In genomic region chr9:2242778-2243395, GRCh38 we compare ENCODE assay signal across 8 cellular contexts.
A peak's percentile ranks its signal among the peaks of the same experiment; 100 is the strongest.
DNase-seq lines count a peak whose midpoint lies in the region; ATAC-seq, FAIRE-seq and TF ChIP-seq lines count a peak whose summit lies in the region.

No MANE protein-coding gene starts in this region.

- FAIRE-seq in GM12891 (lab: Jason Lieb, UNC) (peak; percentile 59), GM19239 (lab: Jason Lieb, UNC) (no peak)

- TF ChIP-seq CTCF in fibroblast of lung (conservative IDR thresholded peaks at IDR 0.05 in 1 of 2, IDR thresholded peaks at IDR 0.05 in 1 of 2; ENCODE audit: low read depth in 1 of 2, low read length in 2 of 2) = no peak
- TF ChIP-seq CTCF in progenitor cell of endocrine pancreas (IDR thresholded peaks at IDR 0.05; ENCODE audit: unreplicated experiment) = no peak

- no peaks in the 10 kb centered on the region for H3K27me3 ChIP-seq in fibroblast of lung (ENCODE audit: control insufficient read depth, insufficient read depth, low read length)

- H3K27me3 Mint-ChIP-seq in progenitor cell of endocrine pancreas = peaks cover 11% of the 10 kb centered on the region

- H3K9me3 ChIP-seq in fibroblast of lung (ENCODE audit: control insufficient read depth, insufficient read depth, low read depth, low read length) = no peaks in the 10 kb centered on the region

- peak overlapping the region; percentile 100 for H3K4me2 ChIP-seq in fibroblast of lung (ENCODE audit: extremely low read depth, insufficient read depth, low read length)

- peak overlapping the region; percentile 75 for H3K27ac Mint-ChIP-seq in progenitor cell of endocrine pancreas

- no peaks in the 10 kb centered on the region for H3K36me3 ChIP-seq in fibroblast of lung (ENCODE audit: control insufficient read depth, insufficient read depth, low read length)

- H3K9ac ChIP-seq in fibroblast of lung (ENCODE audit: insufficient read depth, low read length) = no peak overlapping the region

- H3K4me1 ChIP-seq in fibroblast of lung (ENCODE audit: control insufficient read depth, extremely low read depth, insufficient read depth, low read length) = no peaks in the 10 kb centered on the region

- no peaks in the 10 kb centered on the region for H4K20me1 ChIP-seq in fibroblast of lung (ENCODE audit: control insufficient read depth, extremely low read depth, insufficient read depth, low read length)

- ATAC-seq in GM21515 (IDR thresholded peaks at IDR 0.05; ENCODE audit: unreplicated experiment) (no peak), HG02981 (IDR thresholded peaks at IDR 0.05; ENCODE audit: unreplicated experiment) (no peak)

- H3K79me2 ChIP-seq in fibroblast of lung (ENCODE audit: control insufficient read depth, insufficient read depth, low read length) = no peaks in the 10 kb centered on the region

- peaks cover 4% of the 10 kb centered on the region for H3K9me3 Mint-ChIP-seq in progenitor cell of endocrine pancreas (ENCODE audit: low read depth)

- peak overlapping the region; percentile 86 for H3K4me3 Mint-ChIP-seq in progenitor cell of endocrine pancreas (ENCODE audit: low read depth)

- peak overlapping the region; percentile 99 for H2AFZ ChIP-seq in fibroblast of lung (ENCODE audit: low read length)

- no peak overlapping the region for H3K27ac ChIP-seq in fibroblast of lung (ENCODE audit: insufficient read depth, low read length)

- no peak for DNase-seq in GM12891 (ENCODE audit: insufficient read length, low spot score)
- peak; percentile 61 for DNase-seq in SHP77 treated with DMSO at 0.1 percent for 48 hours (lab: John Stamatoyannopoulos, UW)
- peak in 1 of 2 donors; percentile 33 for DNase-seq in fibroblast of lung (ENCODE audit: low read depth in 2 of 2)
- DNase-seq in progenitor cell of endocrine pancreas (ENCODE audit: low spot score, unreplicated experiment) = no peak
- DNase-seq in UCSD-AML1 (lab: John Stamatoyannopoulos, UW; ENCODE audit: unreplicated experiment) = no peak
- DNase-seq in GM19239 (ENCODE audit: insufficient read length, low spot score) = no peak

- H3K36me3 Mint-ChIP-seq in progenitor cell of endocrine pancreas (ENCODE audit: insufficient read depth) = no peaks in the 10 kb centered on the region

- TF ChIP-seq POLR2A in GM12891 (IDR thresholded peaks at IDR 0.05; ENCODE audit: low read depth, low read length) = no peak

- peaks cover 15% of the 10 kb centered on the region for H3K4me1 Mint-ChIP-seq in progenitor cell of endocrine pancreas (ENCODE audit: low read depth)

- H3K4me3 ChIP-seq in fibroblast of lung (replicated peaks in 1 of 4; ENCODE audit: control extremely low read depth in 1 of 4, insufficient read depth in 1 of 4, low read depth in 3 of 4, low read length in 4 of 4) = peak overlapping the region; percentile 49 to 86 (median 69)

TF ChIP-seq in GM12891, 5 proteins besides CTCF, POLR2A, EP300 and RAD21:
- TF ChIP-seq PAX5 (IDR thresholded peaks at IDR 0.05; ENCODE audit: insufficient read depth, low read length, severe bottlenecking) = no peak
- TF ChIP-seq TAF1 (IDR thresholded peaks at IDR 0.05; ENCODE audit: low read depth, low read length) = no peak
- no peak for TF ChIP-seq SPI1 (IDR thresholded peaks at IDR 0.05; ENCODE audit: low read depth, low read length)
- no peak for TF ChIP-seq POLR2AphosphoS5 (IDR thresholded peaks at IDR 0.05; ENCODE audit: low read depth, low read length)
- no peak for TF ChIP-seq POU2F2 (IDR thresholded peaks at IDR 0.05; ENCODE audit: low read depth, low read length)
TF ChIP-seq in GM12891: peak in this region for 0.
